ENCODE assay signal across 1 cellular context in the genomic region with DNA sequence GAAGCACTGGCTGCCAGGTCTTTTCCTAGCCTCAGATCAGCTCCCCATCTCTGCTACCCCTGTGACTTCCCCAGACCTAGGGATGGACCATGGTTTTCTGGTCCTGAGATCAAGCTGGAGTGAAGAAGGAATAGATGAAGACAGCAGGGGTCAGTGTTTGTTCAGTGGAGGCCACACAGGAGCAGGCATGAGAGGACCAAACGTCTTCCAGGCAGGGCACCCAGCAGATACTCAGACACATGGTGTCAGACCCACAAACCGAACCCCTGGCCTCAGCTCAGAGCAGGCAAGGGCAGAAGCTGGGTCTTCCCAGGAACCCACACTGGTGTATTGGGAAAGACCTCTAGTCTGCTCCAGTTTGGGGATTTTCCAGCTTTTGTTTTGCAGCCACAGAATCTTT.
TF ChIP-seq lines count a peak whose summit lies in the region.

No MANE protein-coding gene starts in this region.

TF ChIP-seq in H1, 55 proteins besides CTCF, POLR2A, EP300 and RAD21:
- TF ChIP-seq, protein P1, sequence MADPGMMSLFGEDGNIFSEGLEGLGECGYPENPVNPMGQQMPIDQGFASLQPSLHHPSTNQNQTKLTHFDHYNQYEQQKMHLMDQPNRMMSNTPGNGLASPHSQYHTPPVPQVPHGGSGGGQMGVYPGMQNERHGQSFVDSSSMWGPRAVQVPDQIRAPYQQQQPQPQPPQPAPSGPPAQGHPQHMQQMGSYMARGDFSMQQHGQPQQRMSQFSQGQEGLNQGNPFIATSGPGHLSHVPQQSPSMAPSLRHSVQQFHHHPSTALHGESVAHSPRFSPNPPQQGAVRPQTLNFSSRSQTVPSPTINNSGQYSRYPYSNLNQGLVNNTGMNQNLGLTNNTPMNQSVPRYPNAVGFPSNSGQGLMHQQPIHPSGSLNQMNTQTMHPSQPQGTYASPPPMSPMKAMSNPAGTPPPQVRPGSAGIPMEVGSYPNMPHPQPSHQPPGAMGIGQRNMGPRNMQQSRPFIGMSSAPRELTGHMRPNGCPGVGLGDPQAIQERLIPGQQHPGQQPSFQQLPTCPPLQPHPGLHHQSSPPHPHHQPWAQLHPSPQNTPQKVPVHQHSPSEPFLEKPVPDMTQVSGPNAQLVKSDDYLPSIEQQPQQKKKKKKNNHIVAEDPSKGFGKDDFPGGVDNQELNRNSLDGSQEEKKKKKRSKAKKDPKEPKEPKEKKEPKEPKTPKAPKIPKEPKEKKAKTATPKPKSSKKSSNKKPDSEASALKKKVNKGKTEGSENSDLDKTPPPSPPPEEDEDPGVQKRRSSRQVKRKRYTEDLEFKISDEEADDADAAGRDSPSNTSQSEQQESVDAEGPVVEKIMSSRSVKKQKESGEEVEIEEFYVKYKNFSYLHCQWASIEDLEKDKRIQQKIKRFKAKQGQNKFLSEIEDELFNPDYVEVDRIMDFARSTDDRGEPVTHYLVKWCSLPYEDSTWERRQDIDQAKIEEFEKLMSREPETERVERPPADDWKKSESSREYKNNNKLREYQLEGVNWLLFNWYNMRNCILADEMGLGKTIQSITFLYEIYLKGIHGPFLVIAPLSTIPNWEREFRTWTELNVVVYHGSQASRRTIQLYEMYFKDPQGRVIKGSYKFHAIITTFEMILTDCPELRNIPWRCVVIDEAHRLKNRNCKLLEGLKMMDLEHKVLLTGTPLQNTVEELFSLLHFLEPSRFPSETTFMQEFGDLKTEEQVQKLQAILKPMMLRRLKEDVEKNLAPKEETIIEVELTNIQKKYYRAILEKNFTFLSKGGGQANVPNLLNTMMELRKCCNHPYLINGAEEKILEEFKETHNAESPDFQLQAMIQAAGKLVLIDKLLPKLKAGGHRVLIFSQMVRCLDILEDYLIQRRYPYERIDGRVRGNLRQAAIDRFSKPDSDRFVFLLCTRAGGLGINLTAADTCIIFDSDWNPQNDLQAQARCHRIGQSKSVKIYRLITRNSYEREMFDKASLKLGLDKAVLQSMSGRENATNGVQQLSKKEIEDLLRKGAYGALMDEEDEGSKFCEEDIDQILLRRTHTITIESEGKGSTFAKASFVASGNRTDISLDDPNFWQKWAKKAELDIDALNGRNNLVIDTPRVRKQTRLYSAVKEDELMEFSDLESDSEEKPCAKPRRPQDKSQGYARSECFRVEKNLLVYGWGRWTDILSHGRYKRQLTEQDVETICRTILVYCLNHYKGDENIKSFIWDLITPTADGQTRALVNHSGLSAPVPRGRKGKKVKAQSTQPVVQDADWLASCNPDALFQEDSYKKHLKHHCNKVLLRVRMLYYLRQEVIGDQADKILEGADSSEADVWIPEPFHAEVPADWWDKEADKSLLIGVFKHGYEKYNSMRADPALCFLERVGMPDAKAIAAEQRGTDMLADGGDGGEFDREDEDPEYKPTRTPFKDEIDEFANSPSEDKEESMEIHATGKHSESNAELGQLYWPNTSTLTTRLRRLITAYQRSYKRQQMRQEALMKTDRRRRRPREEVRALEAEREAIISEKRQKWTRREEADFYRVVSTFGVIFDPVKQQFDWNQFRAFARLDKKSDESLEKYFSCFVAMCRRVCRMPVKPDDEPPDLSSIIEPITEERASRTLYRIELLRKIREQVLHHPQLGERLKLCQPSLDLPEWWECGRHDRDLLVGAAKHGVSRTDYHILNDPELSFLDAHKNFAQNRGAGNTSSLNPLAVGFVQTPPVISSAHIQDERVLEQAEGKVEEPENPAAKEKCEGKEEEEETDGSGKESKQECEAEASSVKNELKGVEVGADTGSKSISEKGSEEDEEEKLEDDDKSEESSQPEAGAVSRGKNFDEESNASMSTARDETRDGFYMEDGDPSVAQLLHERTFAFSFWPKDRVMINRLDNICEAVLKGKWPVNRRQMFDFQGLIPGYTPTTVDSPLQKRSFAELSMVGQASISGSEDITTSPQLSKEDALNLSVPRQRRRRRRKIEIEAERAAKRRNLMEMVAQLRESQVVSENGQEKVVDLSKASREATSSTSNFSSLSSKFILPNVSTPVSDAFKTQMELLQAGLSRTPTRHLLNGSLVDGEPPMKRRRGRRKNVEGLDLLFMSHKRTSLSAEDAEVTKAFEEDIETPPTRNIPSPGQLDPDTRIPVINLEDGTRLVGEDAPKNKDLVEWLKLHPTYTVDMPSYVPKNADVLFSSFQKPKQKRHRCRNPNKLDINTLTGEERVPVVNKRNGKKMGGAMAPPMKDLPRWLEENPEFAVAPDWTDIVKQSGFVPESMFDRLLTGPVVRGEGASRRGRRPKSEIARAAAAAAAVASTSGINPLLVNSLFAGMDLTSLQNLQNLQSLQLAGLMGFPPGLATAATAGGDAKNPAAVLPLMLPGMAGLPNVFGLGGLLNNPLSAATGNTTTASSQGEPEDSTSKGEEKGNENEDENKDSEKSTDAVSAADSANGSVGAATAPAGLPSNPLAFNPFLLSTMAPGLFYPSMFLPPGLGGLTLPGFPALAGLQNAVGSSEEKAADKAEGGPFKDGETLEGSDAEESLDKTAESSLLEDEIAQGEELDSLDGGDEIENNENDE (IDR thresholded peaks at IDR 0.05; ENCODE audit: insufficient replicate concordance, low read length), result no peak
- TF ChIP-seq CTBP2 (IDR thresholded peaks at IDR 0.05; ENCODE audit: borderline replicate concordance, insufficient read depth, insufficient read length, low read length), result no peak
- TF ChIP-seq TCF12 (IDR thresholded peaks at IDR 0.05; ENCODE audit: low read depth, low read length), result no peak
- TF ChIP-seq POU5F1 (IDR thresholded peaks at IDR 0.05; ENCODE audit: low read depth, low read length), result no peak
- TF ChIP-seq KDM4A (IDR thresholded peaks at IDR 0.05; ENCODE audit: low read depth, low read length, severe bottlenecking), result no peak
- no peak for TF ChIP-seq CREB1 (IDR thresholded peaks at IDR 0.05)
- TF ChIP-seq KDM1A (IDR thresholded peaks at IDR 0.05; ENCODE audit: borderline replicate concordance, low read length), result no peak
- TF ChIP-seq SIRT6 (IDR thresholded peaks at IDR 0.05; ENCODE audit: low read length), result no peak
- TF ChIP-seq KDM5A (IDR thresholded peaks at IDR 0.05; ENCODE audit: low read length), result no peak
- no peak for TF ChIP-seq RBBP5 (IDR thresholded peaks at IDR 0.05; ENCODE audit: borderline replicate concordance, low read depth, low read length)
- TF ChIP-seq EGR1 (IDR thresholded peaks at IDR 0.05; ENCODE audit: borderline replicate concordance, low read depth, low read length), result no peak
- no peak for TF ChIP-seq RNF2 (IDR thresholded peaks at IDR 0.05; ENCODE audit: borderline replicate concordance, low read depth, low read length, missing control alignments, poor library complexity, severe bottlenecking)
- no peak for TF ChIP-seq SP4 (IDR thresholded peaks at IDR 0.05; ENCODE audit: low read length)
- TF ChIP-seq SIX5 (IDR thresholded peaks at IDR 0.05; ENCODE audit: low read depth, low read length), result no peak
- TF ChIP-seq PHF8 (conservative IDR thresholded peaks at IDR 0.05; ENCODE audit: low read depth, low read length), result no peak
